ENCODE assay signal across 19 cellular contexts in the genomic region with DNA sequence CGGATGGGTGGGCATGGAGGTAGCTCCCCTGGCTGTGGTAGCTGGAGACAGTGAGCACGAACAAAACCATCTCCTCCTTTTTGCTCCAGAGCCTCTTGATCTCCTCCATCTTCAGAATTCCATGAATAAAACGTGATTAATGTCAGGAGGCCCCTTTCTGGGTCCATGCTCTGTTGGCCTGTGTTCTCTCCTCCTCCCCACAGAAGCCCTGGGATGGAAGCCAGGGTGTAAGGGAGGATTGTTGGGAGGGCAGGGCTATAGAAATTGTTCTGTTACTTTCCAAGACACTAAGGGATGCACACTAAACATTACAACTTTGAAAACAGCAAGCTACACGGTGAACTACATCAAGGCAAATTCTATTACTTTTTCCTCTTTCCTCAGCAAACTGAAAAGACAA.
DNase-seq lines count a peak whose midpoint lies in the region; ATAC-seq and TF ChIP-seq lines count a peak whose summit lies in the region.
"Had no signal": no experiment of that assay in that cellular context is flagged by ENCODE, and none has a peak within 500 bp of the region (broad histone marks: within the 10 kb centered on the region; RNA-seq: fewer than 3 reads in every experiment).

No MANE protein-coding gene starts in this region.

- POLR2A ChIA-PET in activated CD4-positive, alpha-beta memory T cell treated with anti-CD3 and anti-CD28 coated beads for 36 hours (lab: Charles Lee), result interaction anchor here (1.9 kb wide), 1 partner anchor 9 kb away, joined by 6 read pairs; no protein-coding TSS in a partner anchor
- POLR2A ChIA-PET in activated CD4-positive, alpha-beta memory T cell treated with anti-CD3 and anti-CD28 coated beads, Interleukin-2, amount 10 ng/mL, durations not matched to agents 7 days and 5 days (lab: Charles Lee), result interaction anchor here (1.9 kb wide), 1 partner anchor 8 kb away, joined by 6 read pairs; no protein-coding TSS in a partner anchor
- POLR2A ChIA-PET in naive thymus-derived CD4-positive, alpha-beta T cell (lab: Charles Lee), result interaction anchor here (0.6 to 18.7 kb wide), 2 partner anchors 13 to 18 kb away, joined by 3 to 177 read pairs; no protein-coding TSS in a partner anchor

- no peak for TF ChIP-seq CTCF in uterus (IDR thresholded peaks at IDR 0.05)
- TF ChIP-seq CTCF in MM.1S (IDR thresholded peaks at IDR 0.05; ENCODE audit: low read length), result no peak
- TF ChIP-seq CTCF in right lobe of liver (IDR thresholded peaks at IDR 0.05), result no peak
- no peak for TF ChIP-seq CTCF in prostate gland (IDR thresholded peaks at IDR 0.05)

- peaks cover 77% of the 10 kb centered on the region for H3K4me1 Mint-ChIP-seq in activated CD4-positive, alpha-beta memory T cell treated with anti-CD3 and anti-CD28 coated beads for 36 hours (ENCODE audit: low read depth)
- peaks cover 40% of the 10 kb centered on the region for H3K4me1 Mint-ChIP-seq in activated CD4-positive, alpha-beta memory T cell treated with anti-CD3 and anti-CD28 coated beads, Interleukin-2, amount 10 ng/mL, durations not matched to agents 7 days and 5 days
- peaks cover 61 to 92% (median 80%) of the 10 kb centered on the region in 7 donors for H3K4me1 Mint-ChIP-seq in naive thymus-derived CD4-positive, alpha-beta T cell

- H2AFZ ChIP-seq in MM.1S (ENCODE audit: low read length), result no peak overlapping the region

- H3K79me2 ChIP-seq in MM.1S (ENCODE audit: low read length), result no peaks in the 10 kb centered on the region

- peaks cover 14 to 77% of the 10 kb centered on the region in 2 donors for H3K4me1 ChIP-seq in naive thymus-derived CD4-positive, alpha-beta T cell (ENCODE audit: control insufficient read depth in 2 of 2, insufficient read depth in 2 of 2, low read length in 2 of 2)
- H3K4me1 ChIP-seq in uterus (peaks cover 5 to 17% of the 10 kb centered on the region in 2 donors), MM.1S (ENCODE audit: low read length) (no peaks in the 10 kb centered on the region), right lobe of liver (peaks cover 0 to 18% (median 11%) of the 10 kb centered on the region in 4 donors), prostate gland (replicated peaks) (peaks cover 10% of the 10 kb centered on the region)

- no peak overlapping the region for H3K9ac ChIP-seq in MM.1S (ENCODE audit: low read length)

- TF ChIP-seq POLR2A in uterus (IDR thresholded peaks at IDR 0.05) (no peak), right lobe of liver (IDR thresholded peaks at IDR 0.05) (no peak), prostate gland (IDR thresholded peaks at IDR 0.05) (no peak)

- no peaks in the 10 kb centered on the region for H3K27me3 Mint-ChIP-seq in activated CD4-positive, alpha-beta memory T cell treated with anti-CD3 and anti-CD28 coated beads for 36 hours
- H3K27me3 Mint-ChIP-seq in activated CD4-positive, alpha-beta memory T cell treated with anti-CD3 and anti-CD28 coated beads, Interleukin-2, amount 10 ng/mL, durations not matched to agents 7 days and 5 days, result peaks cover 14% of the 10 kb centered on the region
- H3K27me3 Mint-ChIP-seq in naive thymus-derived CD4-positive, alpha-beta T cell, result no peaks in the 10 kb centered on the region
- H3K27me3 Mint-ChIP-seq: CD4-positive, CD25-positive, alpha-beta regulatory T cell had no signal

- no peak overlapping the region for H3K4me2 ChIP-seq in MM.1S (ENCODE audit: low read depth, low read length)
- H3K4me2 ChIP-seq: A549 had no signal

- H3K9me3 ChIP-seq in naive thymus-derived CD4-positive, alpha-beta T cell (ENCODE audit: control insufficient read depth in 2 of 3, low read length in 3 of 3), result no peaks in the 10 kb centered on the region
- no peaks in the 10 kb centered on the region for H3K9me3 ChIP-seq in uterus
- H3K9me3 ChIP-seq in MM.1S (replicated peaks; ENCODE audit: insufficient read depth, low read length), result no peaks in the 10 kb centered on the region
- H3K9me3 ChIP-seq in right lobe of liver, result no peaks in the 10 kb centered on the region
- H3K9me3 ChIP-seq in prostate gland, result no peaks in the 10 kb centered on the region
- H3K9me3 ChIP-seq: A549 had no signal

- H3K27ac ChIP-seq in naive thymus-derived CD4-positive, alpha-beta T cell (ENCODE audit: low read depth, low read length), result no peak overlapping the region
- H3K27ac ChIP-seq in uterus, result peak overlapping the region; percentile 55 to 77
- H3K27ac ChIP-seq in MM.1S (ENCODE audit: low read length), result no peak overlapping the region
- no peak overlapping the region for H3K27ac ChIP-seq in right lobe of liver
- no peak overlapping the region for H3K27ac ChIP-seq in prostate gland
- H3K27ac ChIP-seq: A549, SK-N-MC had no signal

- H3F3A ChIP-seq in MM.1S (ENCODE audit: insufficient read depth, low read length), result no peaks in the 10 kb centered on the region; the same call in 1 of the 2 replicates

- H3K36me3 Mint-ChIP-seq in activated CD4-positive, alpha-beta memory T cell treated with anti-CD3 and anti-CD28 coated beads for 36 hours, result peaks cover 30% of the 10 kb centered on the region
- H3K36me3 Mint-ChIP-seq in activated CD4-positive, alpha-beta memory T cell treated with anti-CD3 and anti-CD28 coated beads, Interleukin-2, amount 10 ng/mL, durations not matched to agents 7 days and 5 days (ENCODE audit: low read depth), result peaks cover 34% of the 10 kb centered on the region
- H3K36me3 Mint-ChIP-seq in naive thymus-derived CD4-positive, alpha-beta T cell, result peaks cover 3 to 28% (median 14%) of the 10 kb centered on the region in 5 donors

- H3K9me2 ChIP-seq in MM.1S (replicated peaks; ENCODE audit: insufficient read depth, low read length), result no peaks in the 10 kb centered on the region

- H3K27ac Mint-ChIP-seq in activated CD4-positive, alpha-beta memory T cell treated with anti-CD3 and anti-CD28 coated beads for 36 hours, result peak overlapping the region; percentile 19
- H3K27ac Mint-ChIP-seq in activated CD4-positive, alpha-beta memory T cell treated with anti-CD3 and anti-CD28 coated beads, Interleukin-2, amount 10 ng/mL, durations not matched to agents 7 days and 5 days, result no peak overlapping the region
- H3K27ac Mint-ChIP-seq in naive thymus-derived CD4-positive, alpha-beta T cell, result peak overlapping the region; percentile 33 to 98 (median 80)

- no peaks in the 10 kb centered on the region for H3K9me3 Mint-ChIP-seq in activated CD4-positive, alpha-beta memory T cell treated with anti-CD3 and anti-CD28 coated beads for 36 hours
- H3K9me3 Mint-ChIP-seq in activated CD4-positive, alpha-beta memory T cell treated with anti-CD3 and anti-CD28 coated beads, Interleukin-2, amount 10 ng/mL, durations not matched to agents 7 days and 5 days, result no peaks in the 10 kb centered on the region
- peaks cover 0 to under 1% (median 0%) of the 10 kb centered on the region in 11 donors for H3K9me3 Mint-ChIP-seq in naive thymus-derived CD4-positive, alpha-beta T cell
- H3K9me3 Mint-ChIP-seq: CD4-positive, CD25-positive, alpha-beta regulatory T cell had no signal

- no peak overlapping the region for H3K4me3 ChIP-seq in naive thymus-derived CD4-positive, alpha-beta T cell (ENCODE audit: low read length)
- H3K4me3 ChIP-seq in uterus, result no peak overlapping the region
- H3K4me3 ChIP-seq in MM.1S (ENCODE audit: low read length), result no peak overlapping the region
- no peak overlapping the region for H3K4me3 ChIP-seq in right lobe of liver
- no peak overlapping the region for H3K4me3 ChIP-seq in prostate gland
- H3K4me3 ChIP-seq: A549, SK-N-MC had no signal

- no peaks in the 10 kb centered on the region for H4K20me1 ChIP-seq in MM.1S (ENCODE audit: insufficient read depth, low read length)

- WGBS in right lobe of liver (ENCODE audit: insufficient coverage, low coverage, low lambda C conversion rate, missing lambda C conversion rate), result 70% methylated on average over 2 of the region's 4 CpGs
- WGBS in prostate gland, result 66% methylated on average over 4 of the region's 4 CpGs

- no peaks in the 10 kb centered on the region for H3K27me3 ChIP-seq in naive thymus-derived CD4-positive, alpha-beta T cell (ENCODE audit: control insufficient read depth in 2 of 2, insufficient read depth in 2 of 2, low read length in 2 of 2)
- H3K27me3 ChIP-seq in uterus (no peaks in the 10 kb centered on the region), MM.1S (replicated peaks; ENCODE audit: insufficient read depth, low read length) (no peaks in the 10 kb centered on the region), right lobe of liver (no peaks in the 10 kb centered on the region), prostate gland (replicated peaks; ENCODE audit: insufficient read depth) (no peaks in the 10 kb centered on the region)

- no peak for ATAC-seq in naive thymus-derived CD4-positive, alpha-beta T cell
- ATAC-seq in right lobe of liver, result no peak
- ATAC-seq: A549, left lobe of liver, PC-3 had no signal

- H3K36me3 ChIP-seq in naive thymus-derived CD4-positive, alpha-beta T cell (ENCODE audit: control insufficient read depth in 2 of 3, insufficient read depth in 3 of 3, low read length in 3 of 3), result peaks cover 3 to 15% (median 7%) of the 10 kb centered on the region in 3 experiments
- no peaks in the 10 kb centered on the region for H3K36me3 ChIP-seq in uterus
- H3K36me3 ChIP-seq in MM.1S (replicated peaks; ENCODE audit: insufficient read depth, low read length), result no peaks in the 10 kb centered on the region
- H3K36me3 ChIP-seq in right lobe of liver, result peaks cover 0 to 9% (median 0%) of the 10 kb centered on the region in 4 donors
- no peaks in the 10 kb centered on the region for H3K36me3 ChIP-seq in prostate gland

- intact Hi-C loops in activated CD4-positive, alpha-beta memory T cell treated with anti-CD3 and anti-CD28 coated beads for 36 hours (cut with micrococcal nuclease), result no loop called here
- intact Hi-C loops in naive thymus-derived CD4-positive, alpha-beta T cell (cut with micrococcal nuclease), result loop anchor here in 1 of 2 donors (5.0 kb wide), 1 partner anchor 493 kb away; the partner anchor contains the start of gene WIPI2
- intact Hi-C loops in uterus (cut with DNase I; ENCODE audit: low total_unique reads) (no loop called here), right lobe of liver (cut with DNase I) (no loop called here), prostate gland (cut with DNase I) (no loop called here)

- H3K4me3 Mint-ChIP-seq in activated CD4-positive, alpha-beta memory T cell treated with anti-CD3 and anti-CD28 coated beads for 36 hours, result no peak overlapping the region
- H3K4me3 Mint-ChIP-seq in activated CD4-positive, alpha-beta memory T cell treated with anti-CD3 and anti-CD28 coated beads, Interleukin-2, amount 10 ng/mL, durations not matched to agents 7 days and 5 days, result no peak overlapping the region
- H3K4me3 Mint-ChIP-seq in naive thymus-derived CD4-positive, alpha-beta T cell, result peak overlapping the region in 8 of 10 donors; percentile 14 to 65 (median 44)
- H3K4me3 Mint-ChIP-seq: CD4-positive, CD25-positive, alpha-beta regulatory T cell had no signal

- DNase-seq in activated CD4-positive, alpha-beta memory T cell treated with anti-CD3 and anti-CD28 coated beads for 36 hours, result no peak
- DNase-seq in activated CD4-positive, alpha-beta memory T cell treated with anti-CD3 and anti-CD28 coated beads, Interleukin-2, amount 10 ng/mL, durations not matched to agents 7 days and 5 days, result no peak
- DNase-seq in amniotic epithelial cell (ENCODE audit: low read depth), result peak; percentile 48
- no peak for DNase-seq in naive thymus-derived CD4-positive, alpha-beta T cell
- peak; percentile 65 to 67 for DNase-seq in uterus
- DNase-seq in MM.1S, result no peak
- no peak for DNase-seq in right lobe of liver
- DNase-seq in prostate gland (ENCODE audit: low spot score), result no peak
- DNase-seq: activated gamma-delta T cell treated with Interleukin-2 at 50 U/mL for 16 hours; CD4-positive, CD25-positive, alpha-beta regulatory T cell; central memory CD4-positive, alpha-beta T cell; foreskin fibroblast; NCI-H2029; NCI-H524; PC-3; retina had no signal

- CTCF ChIA-PET in activated CD4-positive, alpha-beta memory T cell treated with anti-CD3 and anti-CD28 coated beads for 36 hours (lab: Charles Lee), result interaction anchor here (0.7 to 3.3 kb wide), 6 partner anchors 18 to 173 kb away, joined by 3 to 16 read pairs (median 4); no protein-coding TSS in a partner anchor
- CTCF ChIA-PET in activated CD4-positive, alpha-beta memory T cell treated with anti-CD3 and anti-CD28 coated beads, Interleukin-2, amount 10 ng/mL, durations not matched to agents 7 days and 5 days (lab: Charles Lee), result interaction anchor here (0.9 to 1.2 kb wide), 2 partner anchors 18 to 19 kb away, joined by 3 to 8 read pairs; no protein-coding TSS in a partner anchor
- CTCF ChIA-PET in naive thymus-derived CD4-positive, alpha-beta T cell (lab: Charles Lee), result interaction anchor here (0.7 to 1.8 kb wide), 4 partner anchors 9 to 191 kb away, joined by 3 to 7 read pairs (median 4); no protein-coding TSS in a partner anchor

Comparison
In these comparisons a context has a peak if more than half of its experiments do, and no peak if none do; other contexts are left out.
1. DNase-seq: peak in amniotic epithelial cell (single experiment) and uterus (2 of 2); none in activated CD4-positive, alpha-beta memory T cell treated with anti-CD3 and anti-CD28 coated beads for 36 hours (single experiment), activated CD4-positive, alpha-beta memory T cell treated with anti-CD3 and anti-CD28 coated beads, Interleukin-2, amount 10 ng/mL, durations not matched to agents 7 days and 5 days (single experiment), naive thymus-derived CD4-positive, alpha-beta T cell (0 of 9), MM.1S (single experiment), right lobe of liver (0 of 3) and prostate gland (single experiment).
2. H3K4me3 Mint-ChIP-seq: peak in naive thymus-derived CD4-positive, alpha-beta T cell (8 of 10); none in activated CD4-positive, alpha-beta memory T cell treated with anti-CD3 and anti-CD28 coated beads for 36 hours (single experiment) and activated CD4-positive, alpha-beta memory T cell treated with anti-CD3 and anti-CD28 coated beads, Interleukin-2, amount 10 ng/mL, durations not matched to agents 7 days and 5 days (single experiment).
3. H3K27ac ChIP-seq: peak in uterus (2 of 2); none in naive thymus-derived CD4-positive, alpha-beta T cell (single experiment), MM.1S (single experiment), right lobe of liver (0 of 3) and prostate gland (0 of 2).